In genomic region chr4:95446204-95446603, GRCh38 we compare ENCODE assay signal across 32 cellular contexts.
"Had no signal": no experiment of that assay in that cellular context is flagged by ENCODE, and none has a peak within 500 bp of the region (broad histone marks: within the 10 kb centered on the region; RNA-seq: fewer than 3 reads in every experiment).

No MANE protein-coding gene starts in this region.

- H3K27me3 Mint-ChIP-seq: progenitor cell of endocrine pancreas; stimulated activated memory B cell treated with anti-CD40 and anti-IgM and Interleukin-4, amounts not matched to agents 10 μg/mL and 1 μg/mL and 100 μg/mL, for 72 hours; stimulated activated naive CD8-positive, alpha-beta T cell treated with anti-CD3 and anti-CD28 coated beads, Interleukin-15, amount 100 ng/mL, for 72 hours had no signal

- DNase-seq: natural killer cell; occipital lobe; ovary; posterior cingulate gyrus; psoas muscle; right cardiac atrium; spleen; stimulated activated CD4-positive, alpha-beta T cell treated with anti-CD3 and anti-CD28 coated beads, Interleukin-12 subunit alpha, Interleukin-12 subunit beta, amount 100 ng/mL, for 4 hours; stimulated activated CD4-positive, alpha-beta T cell treated with anti-CD3 and anti-CD28 coated beads, Interleukin-1b, Interleukin-23, amount 100 ng/mL, for 48 hours; stimulated activated CD4-positive, alpha-beta T cell treated with anti-CD3 and anti-CD28 coated beads, Interleukin-4, amount 100 ng/mL, for 1 hour; stimulated activated CD4-positive, alpha-beta T cell treated with anti-CD3 and anti-CD28 coated beads, Interleukin-4, amount 100 ng/mL, for 4 hours; stimulated activated CD8-positive, alpha-beta memory T cell treated with anti-CD3 and anti-CD28 coated beads, Interleukin-4, amount 100 ng/mL, for 48 hours; stimulated activated naive CD4-positive, alpha-beta T cell; stimulated activated naive CD8-positive, alpha-beta T cell treated with anti-CD3 and anti-CD28 coated beads, Interleukin-15, amount 100 ng/mL, for 72 hours; stimulated activated naive CD8-positive, alpha-beta T cell treated with anti-CD3 and anti-CD28 coated beads, Interleukin-15, Interleukin-2, amounts not matched to agents 100 U/mL and 50 U/mL, for 24 hours; substantia nigra; thyroid gland; trophoblast cell; upper lobe of left lung had no signal

- H3K79me2 ChIP-seq: parathyroid adenoma had no signal

- H3K4me2 ChIP-seq: neural progenitor cell, smooth muscle cell had no signal

- H3K9me3 Mint-ChIP-seq: nephron; stimulated activated naive CD8-positive, alpha-beta T cell treated with anti-CD3 and anti-CD28 coated beads, Interleukin-15, amount 100 ng/mL, for 72 hours had no signal

- H3K27ac Mint-ChIP-seq: natural killer cell; nephron; neural progenitor cell; progenitor cell of endocrine pancreas; stimulated activated memory B cell treated with anti-CD40 and anti-IgM and Interleukin-4, amounts not matched to agents 10 μg/mL and 1 μg/mL and 100 μg/mL, for 72 hours; stimulated activated naive CD8-positive, alpha-beta T cell treated with anti-CD3 and anti-CD28 coated beads, Interleukin-15, amount 100 ng/mL, for 72 hours had no signal

- H3K9ac ChIP-seq: neural progenitor cell, parathyroid adenoma had no signal

- H2AFZ ChIP-seq: parathyroid adenoma had no signal

- ATAC-seq: natural killer cell; psoas muscle; right cardiac atrium; sciatic nerve; stimulated activated memory B cell treated with anti-CD40 and anti-IgM and Interleukin-4, amounts not matched to agents 10 μg/mL and 1 μg/mL and 100 μg/mL, for 72 hours; stimulated activated naive CD8-positive, alpha-beta T cell treated with anti-CD3 and anti-CD28 coated beads, Interleukin-15, amount 100 ng/mL, for 72 hours; stimulated activated naive CD8-positive, alpha-beta T cell treated with anti-CD3 and anti-CD28 coated beads, Interleukin-15, Interleukin-2, amounts not matched to agents 100 U/mL and 50 U/mL, for 24 hours had no signal

- H3K4me1 Mint-ChIP-seq: natural killer cell; stimulated activated memory B cell treated with anti-CD40 and anti-IgM and Interleukin-4, amounts not matched to agents 10 μg/mL and 1 μg/mL and 100 μg/mL, for 72 hours; stimulated activated naive CD8-positive, alpha-beta T cell treated with anti-CD3 and anti-CD28 coated beads, Interleukin-15, amount 100 ng/mL, for 72 hours had no signal

- H3K4me3 Mint-ChIP-seq: natural killer cell; nephron; neural progenitor cell; stimulated activated memory B cell treated with anti-CD40 and anti-IgM and Interleukin-4, amounts not matched to agents 10 μg/mL and 1 μg/mL and 100 μg/mL, for 72 hours; stimulated activated naive CD8-positive, alpha-beta T cell treated with anti-CD3 and anti-CD28 coated beads, Interleukin-15, amount 100 ng/mL, for 72 hours had no signal

- H3K36me3 ChIP-seq: neural progenitor cell, ovary, spleen, suprapubic skin, thoracic aorta, thyroid gland, tibial nerve, upper lobe of left lung, vagina had no signal

- FAIRE-seq: urothelium cell line had no signal

- H3K36me3 Mint-ChIP-seq: natural killer cell; stimulated activated memory B cell treated with anti-CD40 and anti-IgM and Interleukin-4, amounts not matched to agents 10 μg/mL and 1 μg/mL and 100 μg/mL, for 72 hours had no signal

- H3K4me3 ChIP-seq: neural progenitor cell, ovary, psoas muscle, skin epidermis, smooth muscle cell, spleen, suprapubic skin, thoracic aorta, thyroid gland, tibial nerve, upper lobe of left lung, vagina had no signal

- H3K4me1 ChIP-seq: neural progenitor cell, parathyroid adenoma, psoas muscle, spleen, suprapubic skin, upper lobe of left lung, vagina had no signal

- H3K27ac ChIP-seq: neural progenitor cell, ovary, parathyroid adenoma, psoas muscle, skin epidermis, spleen, suprapubic skin, thoracic aorta, thyroid gland, tibial nerve, upper lobe of left lung, vagina had no signal

- H3K9me3 ChIP-seq: ovary, psoas muscle, spleen, suprapubic skin, thoracic aorta, thyroid gland, tibial nerve, upper lobe of left lung, vagina had no signal

- H3K27me3 ChIP-seq: neural progenitor cell, ovary, spleen, suprapubic skin, thyroid gland, tibial nerve, upper lobe of left lung, vagina had no signal
